In the genomic region with DNA sequence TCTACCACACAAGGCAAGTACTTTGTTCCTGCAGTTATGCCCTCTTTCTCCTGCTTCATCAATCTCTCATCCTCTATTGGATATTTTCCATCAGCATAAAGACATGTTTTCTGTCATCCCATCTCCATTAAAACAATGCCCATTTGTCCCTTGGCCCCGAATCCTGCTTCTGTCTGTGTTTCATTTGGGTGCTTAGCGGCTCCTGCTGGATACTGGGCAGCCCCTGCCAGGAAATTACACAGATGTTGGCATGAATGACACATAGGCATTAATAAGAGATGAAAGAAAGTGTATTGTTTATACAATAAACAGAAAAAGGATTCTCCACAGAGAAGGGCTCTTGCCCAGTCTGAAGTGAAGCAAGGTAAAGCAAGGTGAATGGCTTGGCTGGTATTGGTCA, we compare ENCODE assay signal across 15 cellular contexts.
"Had no signal": no experiment of that assay in that cellular context is flagged by ENCODE, and none has a peak within 500 bp of the region (broad histone marks: within the 10 kb centered on the region; RNA-seq: fewer than 3 reads in every experiment).

No MANE protein-coding gene starts in this region.

- DNase-seq: activated CD8-positive, alpha-beta memory T cell treated with anti-CD3 and anti-CD28 coated beads for 24 hours; activated CD8-positive, alpha-beta memory T cell treated with anti-CD3 and anti-CD28 coated beads, Interleukin-2, amount 50 U/mL, for 4 hours; activated naive CD4-positive, alpha-beta T cell treated with anti-CD3 and anti-CD28 coated beads for 36 hours; activated naive CD8-positive, alpha-beta T cell treated with anti-CD3 and anti-CD28 coated beads, Interleukin-2, amount 10 ng/mL, durations not matched to agents 7 days and 5 days; activated T-cell treated with anti-CD3 and anti-CD28 coated beads, Interleukin-2, amount 50 U/mL, for 24 hours; amniotic stem cell; cortex of kidney; immature natural killer cell; kidney glomerular epithelial cell; left ventricle myocardium superior; mammary epithelial cell; stimulated activated CD4-positive, alpha-beta T cell treated with anti-CD3 and anti-CD28 coated beads, Interleukin-15, amount 100 ng/mL, for 24 hours; stomach; T1000; testis had no signal
